Comparison of ENCODE assay signal across 26 cellular contexts in genomic region chr9:118568704-118569103, GRCh38.
"Had no signal": no experiment of that assay in that cellular context is flagged by ENCODE, and none has a peak within 500 bp of the region (broad histone marks: within the 10 kb centered on the region; RNA-seq: fewer than 3 reads in every experiment).

No MANE protein-coding gene starts in this region.

- H3K9me3 ChIP-seq: gastrocnemius medialis, left lung, ovary, psoas muscle, sigmoid colon, spleen, thoracic aorta, tibial nerve, upper lobe of left lung had no signal

- H3K36me3 ChIP-seq: gastrocnemius medialis, left lung, ovary, sigmoid colon, spleen, thoracic aorta, tibial nerve, upper lobe of left lung had no signal

- FAIRE-seq: endometrium, kidney, urothelium cell line had no signal

- H3K4me3 ChIP-seq: gastrocnemius medialis, left lung, ovary, psoas muscle, sigmoid colon, skin epidermis, spleen, thoracic aorta, tibial nerve, upper lobe of left lung had no signal

- H3K27ac ChIP-seq: gastrocnemius medialis, left lung, ovary, psoas muscle, sigmoid colon, skin epidermis, spleen, thoracic aorta, tibial nerve, upper lobe of left lung had no signal

- DNase-seq: cortex of kidney; effector memory CD8-positive, alpha-beta T cell; foreskin fibroblast; gastrocnemius medialis; head of caudate nucleus; kidney; left lung; mesendoderm; midbrain; naive thymus-derived CD4-positive, alpha-beta T cell; occipital lobe; ovary; posterior cingulate gyrus; psoas muscle; right cardiac atrium; sigmoid colon; spleen; stimulated activated CD4-positive, alpha-beta T cell treated with anti-CD3 and anti-CD28 coated beads, Interleukin-4, amount 100 ng/mL, for 4 hours; stimulated activated naive CD8-positive, alpha-beta T cell treated with anti-CD3 and anti-CD28 coated beads, Interleukin-15, Interleukin-2, amounts not matched to agents 100 U/mL and 50 U/mL, for 24 hours; substantia nigra had no signal

- H3K27me3 ChIP-seq: gastrocnemius medialis, left lung, ovary, sigmoid colon, spleen, tibial nerve, upper lobe of left lung had no signal

- H3K4me1 ChIP-seq: gastrocnemius medialis, left lung, psoas muscle, sigmoid colon, spleen, tibial nerve, upper lobe of left lung had no signal
